ENCODE assay signal across 14 cellular contexts in the genomic region with DNA sequence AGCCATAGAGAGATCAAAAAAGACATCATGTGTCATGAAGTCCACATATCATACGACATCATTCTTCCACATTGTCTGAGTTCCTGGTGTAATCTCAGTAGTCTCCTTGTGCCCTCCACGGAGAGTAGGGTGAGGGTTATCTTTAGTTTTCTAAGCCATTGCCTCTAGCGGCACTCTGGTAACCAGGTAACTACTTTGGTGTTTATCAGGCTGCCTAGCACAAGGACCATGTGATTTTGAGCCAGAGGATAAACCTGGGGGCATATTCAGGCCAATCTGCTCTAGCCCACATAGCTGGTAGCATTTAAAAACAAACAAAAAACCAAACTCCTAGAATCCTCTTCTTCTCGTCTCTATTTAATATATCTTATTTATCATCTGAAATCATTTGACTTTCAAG.
"Had no signal": no experiment of that assay in that cellular context is flagged by ENCODE, and none has a peak within 500 bp of the region (broad histone marks: within the 10 kb centered on the region; RNA-seq: fewer than 3 reads in every experiment).

No MANE protein-coding gene starts in this region.

- DNase-seq: activated CD4-positive, CD25-positive, alpha-beta regulatory T cell treated with anti-CD3 and anti-CD28 coated beads, Interleukin-2, amount 50 U/mL, for 72 hours; activated naive CD4-positive, alpha-beta T cell treated with anti-CD3 and anti-CD28 coated beads for 36 hours; effector memory CD4-positive, alpha-beta T cell; foreskin melanocyte; head of caudate nucleus; left lung; nephron progenitor cell; psoas muscle; stimulated activated CD4-positive, alpha-beta T cell treated with anti-CD3 and anti-CD28 coated beads, Interleukin-1b, Interleukin-23, amount 100 ng/mL, for 48 hours; stomach; T-helper 9 cell had no signal

- H3K4me3 ChIP-seq: ascending aorta, breast epithelium, left lung, psoas muscle, stomach, thoracic aorta had no signal

- ATAC-seq: left lung, psoas muscle had no signal

- H3K9me3 ChIP-seq: ascending aorta, breast epithelium, left lung, psoas muscle, stomach, thoracic aorta had no signal

- H3K27ac ChIP-seq: ascending aorta, breast epithelium, left lung, psoas muscle, stomach, thoracic aorta had no signal

- H3K27me3 ChIP-seq: ascending aorta, breast epithelium, left lung, stomach had no signal

- H3K36me3 ChIP-seq: ascending aorta, breast epithelium, left lung, stomach, thoracic aorta had no signal

- H3K4me1 ChIP-seq: ascending aorta, breast epithelium, left lung, stomach had no signal
